Comparison of ENCODE assay signal across 16 cellular contexts in the genomic region with DNA sequence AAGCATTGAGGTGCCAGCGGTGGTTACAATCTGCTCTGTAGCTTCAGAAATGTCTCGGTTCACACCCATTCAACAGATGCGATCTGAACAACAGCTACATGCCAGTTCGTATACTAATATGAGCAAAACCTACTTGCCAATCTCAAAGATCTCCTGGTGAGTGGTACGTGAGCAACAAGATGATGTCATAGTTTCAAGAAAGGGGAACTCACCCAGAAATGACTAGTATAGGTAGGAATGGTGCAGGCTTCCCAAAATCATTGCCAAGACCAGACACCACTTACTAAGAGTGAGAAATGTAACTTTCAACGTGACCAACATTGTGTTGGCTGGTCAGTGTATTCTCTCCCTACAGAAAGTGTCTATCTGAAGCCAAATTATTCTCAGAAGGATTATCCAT. TPM values are rescaled to one million over a fixed set of nuclear protein-coding genes. Genes with fewer than 3 reads are reported as not detected.
DNase-seq lines count a peak whose midpoint lies in the region; ATAC-seq and TF ChIP-seq lines count a peak whose summit lies in the region.
"Had no signal": no experiment of that assay in that cellular context is flagged by ENCODE, and none has a peak within 500 bp of the region (broad histone marks: within the 10 kb centered on the region; RNA-seq: fewer than 3 reads in every experiment).

No MANE protein-coding gene starts in this region.

- H3K9me3 ChIP-seq in hepatocyte (ENCODE audit: low read depth) (no peaks in the 10 kb centered on the region), SJCRH30 (replicated peaks) (no peaks in the 10 kb centered on the region)
- H3K9me3 ChIP-seq: ovary, thoracic aorta had no signal

- H3K27ac ChIP-seq in hepatocyte (peak overlapping the region; percentile 59), SJCRH30 (no peak overlapping the region)
- H3K27ac ChIP-seq: ovary, thoracic aorta had no signal

- no peak overlapping the region for H3K4me2 ChIP-seq in hepatocyte

- no peaks in the 10 kb centered on the region for H3K9me2 ChIP-seq in hepatocyte (replicated peaks; ENCODE audit: insufficient read depth)

- no peak overlapping the region for H2AFZ ChIP-seq in hepatocyte

- H3K9me3 Mint-ChIP-seq in activated T-helper 17 cell treated with anti-CD3 and anti-CD28 coated beads, Interleukin-2, amount 50 U/mL, for 72 hours, result no peaks in the 10 kb centered on the region
- H3K9me3 Mint-ChIP-seq in immature natural killer cell, result peaks cover 0 to 1% (median 0%) of the 10 kb centered on the region in 6 donors
- H3K9me3 Mint-ChIP-seq: activated B cell treated with CpG ODN at 0.5 μM for 24 hours had no signal

- peaks cover 8% of the 10 kb centered on the region for H3K27me3 Mint-ChIP-seq in activated T-helper 17 cell treated with anti-CD3 and anti-CD28 coated beads, Interleukin-2, amount 50 U/mL, for 72 hours
- peaks cover 2 to 6% (median 5%) of the 10 kb centered on the region in 3 donors for H3K27me3 Mint-ChIP-seq in immature natural killer cell (ENCODE audit: low read depth in 3 of 3)

- peak; percentile 68 for ATAC-seq in activated T-helper 17 cell treated with anti-CD3 and anti-CD28 coated beads, Interleukin-2, amount 50 U/mL, for 72 hours (replicated peaks)

- no peak overlapping the region for H3K4me3 ChIP-seq in AG10803 (ENCODE audit: low read length)
- no peak overlapping the region for H3K4me3 ChIP-seq in hepatocyte
- no peak overlapping the region for H3K4me3 ChIP-seq in SJCRH30
- H3K4me3 ChIP-seq: ovary, thoracic aorta had no signal

- 57% methylated on average over 6 of the region's 6 CpGs for WGBS in hepatocyte (ENCODE audit: low lambda C conversion rate, missing lambda C conversion rate)

- no peak overlapping the region for H3K4me3 Mint-ChIP-seq in activated T-helper 17 cell treated with anti-CD3 and anti-CD28 coated beads, Interleukin-2, amount 50 U/mL, for 72 hours
- H3K4me3 Mint-ChIP-seq in immature natural killer cell, result no peak overlapping the region
- H3K4me3 Mint-ChIP-seq: activated B cell treated with CpG ODN at 0.5 μM for 24 hours had no signal

- TF ChIP-seq CTCF in AG10803 (conservative IDR thresholded peaks at IDR 0.05; ENCODE audit: low read length) (no peak), hepatocyte (IDR thresholded peaks at IDR 0.05; ENCODE audit: poor library complexity) (no peak)

- H3K27ac Mint-ChIP-seq in activated T-helper 17 cell treated with anti-CD3 and anti-CD28 coated beads, Interleukin-2, amount 50 U/mL, for 72 hours, result no peak overlapping the region
- no peak overlapping the region for H3K27ac Mint-ChIP-seq in immature natural killer cell
- H3K27ac Mint-ChIP-seq: activated B cell treated with CpG ODN at 0.5 μM for 24 hours had no signal

- H3K36me3 Mint-ChIP-seq in activated T-helper 17 cell treated with anti-CD3 and anti-CD28 coated beads, Interleukin-2, amount 50 U/mL, for 72 hours (ENCODE audit: low read depth), result no peaks in the 10 kb centered on the region
- H3K36me3 Mint-ChIP-seq in immature natural killer cell, result no peaks in the 10 kb centered on the region

- H4K20me1 ChIP-seq in hepatocyte (ENCODE audit: insufficient read depth, poor library complexity, severe bottlenecking), result no peaks in the 10 kb centered on the region

- peaks cover 21% of the 10 kb centered on the region for H3K4me1 ChIP-seq in hepatocyte (ENCODE audit: insufficient read depth)
- peaks cover 18% of the 10 kb centered on the region for H3K4me1 ChIP-seq in SJCRH30

- no peaks in the 10 kb centered on the region for H3K4me1 Mint-ChIP-seq in activated T-helper 17 cell treated with anti-CD3 and anti-CD28 coated beads, Interleukin-2, amount 50 U/mL, for 72 hours
- H3K4me1 Mint-ChIP-seq in immature natural killer cell, result no peaks in the 10 kb centered on the region
- H3K4me1 Mint-ChIP-seq: activated B cell treated with CpG ODN at 0.5 μM for 24 hours had no signal

- H3K79me2 ChIP-seq in hepatocyte, result no peaks in the 10 kb centered on the region

- no peaks in the 10 kb centered on the region for H3K27me3 ChIP-seq in hepatocyte
- H3K27me3 ChIP-seq in SJCRH30, result no peaks in the 10 kb centered on the region
- H3K27me3 ChIP-seq: ovary had no signal

- peak; percentile 82 for DNase-seq in AG10803 (ENCODE audit: low read depth)
- DNase-seq in HCEC 1CT, result peak; percentile 97
- no peak for DNase-seq in hepatocyte (ENCODE audit: low spot score)
- DNase-seq in SJCRH30, result no peak
- no peak for DNase-seq in immature natural killer cell
- no peak for DNase-seq in NK-92 (lab: John Stamatoyannopoulos, UW; ENCODE audit: unreplicated experiment)
- no peak for DNase-seq in DMS79 (lab: John Stamatoyannopoulos, UW)
- DNase-seq: activated B cell treated with CpG ODN at 0.5 μM for 24 hours, NCI-H345, ovary, SHP77 had no signal

- H3K36me3 ChIP-seq in hepatocyte (replicated peaks; ENCODE audit: insufficient read depth, low read depth), result no peaks in the 10 kb centered on the region
- no peaks in the 10 kb centered on the region for H3K36me3 ChIP-seq in SJCRH30
- H3K36me3 ChIP-seq: ovary, thoracic aorta had no signal

RNA-seq across cellular contexts. Expression of a gene that starts 31.1 kb away (rescaled TPM):
- total RNA-seq in activated T-helper 17 cell treated with anti-CD3 and anti-CD28 coated beads, Interleukin-2, amount 50 U/mL, for 72 hours, result under 1 TPM in 1 of 2 donors, not detected in 1; 0.26 TPM
- not detected in 2 replicates for total RNA-seq in hepatocyte
- polyA plus RNA-seq in hepatocyte (not detected in 2 replicates), immature natural killer cell (not detected)
- total RNA-seq in SJCRH30 (2014; rRNA removed; shearing (Covaris generic)), result not detected in 2 replicates
- total RNA-seq: activated B cell treated with CpG ODN at 0.5 μM for 24 hours, cardiac septum, frontal cortex, mesenteric fat pad, ovary, thoracic aorta had no signal
- polyA plus RNA-seq: ovary had no signal

RNA-seq across cellular contexts. Expression of a gene that starts 38.1 kb away (rescaled TPM):
- total RNA-seq in activated T-helper 17 cell treated with anti-CD3 and anti-CD28 coated beads, Interleukin-2, amount 50 U/mL, for 72 hours, result under 1 TPM in 1 of 2 donors, not detected in 1; 0.61 TPM
- not detected in 2 replicates for total RNA-seq in hepatocyte
- not detected in 2 replicates for polyA plus RNA-seq in hepatocyte
- total RNA-seq in SJCRH30 (2014; rRNA removed; shearing (Covaris generic)), result not detected in 2 replicates
- polyA plus RNA-seq in immature natural killer cell, result not detected
- total RNA-seq: activated B cell treated with CpG ODN at 0.5 μM for 24 hours, cardiac septum, frontal cortex, mesenteric fat pad, ovary, thoracic aorta had no signal
- polyA plus RNA-seq: ovary had no signal

Comparison
In these comparisons a context has a peak if more than half of its experiments do, and no peak if none do; other contexts are left out.
1. DNase-seq: peak in AG10803 (single experiment) and HCEC 1CT (single experiment); none in hepatocyte (single experiment), SJCRH30 (0 of 2), immature natural killer cell (0 of 3), NK-92 (single experiment) and DMS79 (single experiment).